25 cellular contexts compared by ENCODE assay signal in genomic region chr6:84801250-84801649, GRCh38. TPM values are rescaled to one million over a fixed set of nuclear protein-coding genes. Genes with fewer than 3 reads are reported as not detected.
"Had no signal": no experiment of that assay in that cellular context is flagged by ENCODE, and none has a peak within 500 bp of the region (broad histone marks: within the 10 kb centered on the region; RNA-seq: fewer than 3 reads in every experiment).

No MANE protein-coding gene starts in this region.

- H3K9me3 Mint-ChIP-seq: activated CD4-positive, alpha-beta T cell treated with anti-CD3 and anti-CD28 coated beads, Interleukin-2, amount 10 ng/mL, durations not matched to agents 7 days and 5 days; activated T-helper 1 cell treated with anti-CD3 and anti-CD28 coated beads, Interleukin-12 subunit alpha, Interleukin-12 subunit beta, Interleukin-2, Interleukin-4 antibody, amounts not matched to agents 30 ng/mL and 10 ng/mL and 1 ng/mL, durations not matched to agents 14 hours and 24 hours and 36 hours; type B pancreatic cell had no signal

- H3K4me1 Mint-ChIP-seq: activated CD4-positive, alpha-beta T cell treated with anti-CD3 and anti-CD28 coated beads, Interleukin-2, amount 10 ng/mL, durations not matched to agents 7 days and 5 days; activated naive CD4-positive, alpha-beta T cell treated with anti-CD3 and anti-CD28 coated beads, Interleukin-2, amount 50 U/mL, for 24 hours; brain; naive B cell; neural crest cell had no signal

- H3K36me3 Mint-ChIP-seq: activated naive CD4-positive, alpha-beta T cell treated with anti-CD3 and anti-CD28 coated beads, Interleukin-2, amount 50 U/mL, for 24 hours; brain; naive B cell; type B pancreatic cell had no signal

- H3K4me3 Mint-ChIP-seq: activated CD4-positive, alpha-beta T cell treated with anti-CD3 and anti-CD28 coated beads, Interleukin-2, amount 10 ng/mL, durations not matched to agents 7 days and 5 days; activated CD8-positive, alpha-beta T cell treated with anti-CD3 and anti-CD28 coated beads, Interleukin-2, amount 10 ng/mL, durations not matched to agents 7 days and 5 days; activated naive CD4-positive, alpha-beta T cell treated with anti-CD3 and anti-CD28 coated beads, Interleukin-2, amount 50 U/mL, for 24 hours; activated T-helper 1 cell treated with anti-CD3 and anti-CD28 coated beads, Interleukin-12 subunit alpha, Interleukin-12 subunit beta, Interleukin-2, Interleukin-4 antibody, amounts not matched to agents 30 ng/mL and 10 ng/mL and 1 ng/mL, durations not matched to agents 14 hours and 24 hours and 36 hours; brain; naive B cell; neural crest cell; type B pancreatic cell had no signal

- H3K27me3 Mint-ChIP-seq: activated CD4-positive, alpha-beta T cell treated with anti-CD3 and anti-CD28 coated beads, Interleukin-2, amount 10 ng/mL, durations not matched to agents 7 days and 5 days; activated naive CD4-positive, alpha-beta T cell treated with anti-CD3 and anti-CD28 coated beads, Interleukin-2, amount 50 U/mL, for 24 hours; brain had no signal

- H3K27ac Mint-ChIP-seq: activated CD4-positive, alpha-beta T cell treated with anti-CD3 and anti-CD28 coated beads, Interleukin-2, amount 10 ng/mL, durations not matched to agents 7 days and 5 days; activated CD8-positive, alpha-beta T cell treated with anti-CD3 and anti-CD28 coated beads, Interleukin-2, amount 10 ng/mL, durations not matched to agents 7 days and 5 days; activated naive CD4-positive, alpha-beta T cell treated with anti-CD3 and anti-CD28 coated beads, Interleukin-2, amount 50 U/mL, for 24 hours; activated T-helper 1 cell treated with anti-CD3 and anti-CD28 coated beads, Interleukin-12 subunit alpha, Interleukin-12 subunit beta, Interleukin-2, Interleukin-4 antibody, amounts not matched to agents 30 ng/mL and 10 ng/mL and 1 ng/mL, durations not matched to agents 14 hours and 24 hours and 36 hours; brain; naive B cell; type B pancreatic cell had no signal

- ATAC-seq: activated CD8-positive, alpha-beta T cell treated with anti-CD3 and anti-CD28 coated beads, Interleukin-2, amount 10 ng/mL, durations not matched to agents 7 days and 5 days; esophagus mucosa; heart right ventricle; left lobe of liver; lower lobe of right lung had no signal

- H3K4me3 ChIP-seq: heart right ventricle, lower lobe of right lung, spleen, thoracic aorta, vagina had no signal

- DNase-seq: activated CD4-positive, alpha-beta T cell treated with anti-CD3 and anti-CD28 coated beads, Interleukin-2, amount 10 ng/mL, durations not matched to agents 7 days and 5 days; activated CD4-positive, CD25-positive, alpha-beta regulatory T cell treated with anti-CD3 and anti-CD28 coated beads, Interleukin-2, amount 50 U/mL, for 72 hours; activated CD8-positive, alpha-beta T cell treated with anti-CD3 and anti-CD28 coated beads, Interleukin-2, amount 10 ng/mL, durations not matched to agents 7 days and 5 days; activated gamma-delta T cell; aorta; central memory CD4-positive, alpha-beta T cell; effector memory CD4-positive, alpha-beta T cell; heart right ventricle; lower lobe of right lung; naive B cell; posterior cingulate gyrus; retina; spleen; stimulated activated CD4-positive, alpha-beta T cell treated with anti-CD3 and anti-CD28 coated beads, Interleukin-4, amount 100 ng/mL, for 1 hour; stimulated activated naive CD4-positive, alpha-beta T cell treated with Interleukin-2 at 50 U/mL for 16 hours; WERI-Rb-1 had no signal

RNA-seq across cellular contexts. Expression of gene TBX18, which starts 36.9 kb away (rescaled TPM):
- total RNA-seq: activated CD4-positive, alpha-beta T cell treated with anti-CD3 and anti-CD28 coated beads, Interleukin-2, amount 10 ng/mL, durations not matched to agents 7 days and 5 days; activated CD8-positive, alpha-beta T cell treated with anti-CD3 and anti-CD28 coated beads, Interleukin-2, amount 10 ng/mL, durations not matched to agents 7 days and 5 days; activated T-helper 1 cell treated with anti-CD3 and anti-CD28 coated beads, Interleukin-12 subunit alpha, Interleukin-12 subunit beta, Interleukin-2, Interleukin-4 antibody, amounts not matched to agents 30 ng/mL and 10 ng/mL and 1 ng/mL, durations not matched to agents 14 hours and 24 hours and 36 hours had no signal
